Comparison of ENCODE assay signal across 9 cellular contexts in genomic region chr2:218396688-218397501, GRCh38. TPM values are rescaled to one million over a fixed set of nuclear protein-coding genes. Genes with fewer than 3 reads are reported as not detected.
DNase-seq lines count a peak whose midpoint lies in the region; ATAC-seq and TF ChIP-seq lines count a peak whose summit lies in the region.
"Had no signal": no experiment of that assay in that cellular context is flagged by ENCODE, and none has a peak within 500 bp of the region (broad histone marks: within the 10 kb centered on the region; RNA-seq: fewer than 3 reads in every experiment).

No MANE protein-coding gene starts in this region.

- H3K4me1 Mint-ChIP-seq in Caco-2 (ENCODE audit: low read depth, unreplicated experiment) = peaks cover 22% of the 10 kb centered on the region

- peak overlapping the region; percentile 98 for H3K27ac Mint-ChIP-seq in Caco-2 (ENCODE audit: unreplicated experiment)

- intact Hi-C loops in Caco-2 (cut with micrococcal nuclease; ENCODE audit: unreplicated experiment) (loop anchor here (1.0 to 2.0 kb wide), 7 partner anchors 9 to 210 kb away; partner anchors contain the start of genes AAMP, CATIP and PNKD), heart right ventricle (cut with DNase I) (loop anchor here in 9 of 10 donors (1.0 to 10.0 kb wide), 9 partner anchors 30 to 170 kb away; partner anchors contain the start of genes AAMP (in 6 of the 9), PNKD (in 6 of the 9), TMBIM1 (in 5 of the 9) and CNOT9 (in 1 of the 9)), posterior vena cava (cut with DNase I) (loop anchor here (5.0 to 10.0 kb wide), 3 partner anchors 102 to 125 kb away; partner anchors contain the start of genes TMBIM1 (in 2 of the 2), AAMP (in 1 of the 2) and PNKD (in 1 of the 2))

- H3K4me3 ChIP-seq in Caco-2 (ENCODE audit: low read depth, low read length) = peak overlapping the region; percentile 77
- H3K4me3 ChIP-seq in Loucy (ENCODE audit: low read length, poor library complexity, severe bottlenecking) = peak overlapping the region; percentile 84
- H3K4me3 ChIP-seq in SJSA1 = peak overlapping the region; percentile 46
- peak overlapping the region; percentile 89 for H3K4me3 ChIP-seq in adipocyte (ENCODE audit: low read length)
- H3K4me3 ChIP-seq in heart right ventricle = peak overlapping the region; percentile 45 to 100 (median 98)

- H3K9ac ChIP-seq in Loucy (ENCODE audit: low read depth, low read length, poor library complexity, severe bottlenecking) (peak overlapping the region; percentile 83), adipocyte (ENCODE audit: low read length) (peak overlapping the region; percentile 96)

- POLR2A ChIA-PET in Caco-2 (lab: Charles Lee) = interaction anchor here (0.6 to 3.4 kb wide), 11 partner anchors 9 to 127 kb away, joined by 3 to 37 read pairs (median 4); partner anchors contain the start of genes AAMP, PNKD and VIL1

- no peaks in the 10 kb centered on the region for H3K27me3 Mint-ChIP-seq in Caco-2 (ENCODE audit: insufficient read depth, unreplicated experiment)

- H3K9me3 Mint-ChIP-seq in Caco-2 (ENCODE audit: unreplicated experiment) = no peaks in the 10 kb centered on the region

- DNase-seq in Caco-2 (peak; percentile 64 to 78), SJSA1 (ENCODE audit: low read depth in 1 of 2, low spot score in 2 of 2) (peak in 1 of 2 experiments; percentile 83), adipocyte (ENCODE audit: low read depth) (peak; percentile 81), heart right ventricle (peak; percentile 82 to 86), posterior vena cava (ENCODE audit: low spot score) (peak; percentile 94), SKM-1 (lab: John Stamatoyannopoulos, UW; ENCODE audit: unreplicated experiment) (no peak)

- no peaks in the 10 kb centered on the region for H3K9me3 ChIP-seq in Caco-2
- H3K9me3 ChIP-seq in Loucy (ENCODE audit: insufficient read depth, low read depth, low read length) = no peaks in the 10 kb centered on the region
- H3K9me3 ChIP-seq in SJSA1 (replicated peaks) = no peaks in the 10 kb centered on the region
- no peaks in the 10 kb centered on the region for H3K9me3 ChIP-seq in adipocyte (ENCODE audit: control insufficient read depth, low read length)
- H3K9me3 ChIP-seq in heart right ventricle = no peaks in the 10 kb centered on the region

- CTCF ChIA-PET in Caco-2 (lab: Charles Lee) = interaction anchor here (0.5 to 2.4 kb wide), 26 partner anchors 9 to 990 kb away, joined by 3 to 28 read pairs (median 4); partner anchors contain the start of genes AAMP, PNKD, RNF25 and STK36

- H3K79me2 ChIP-seq in Loucy (ENCODE audit: insufficient read depth, low read length) = peaks cover 39% of the 10 kb centered on the region

- BruUV-seq in Caco-2 (replicated peaks; lab: Mats Ljungman, UMichigan) = TSS peak; percentile 18

- peak overlapping the region; percentile 74 for H3K4me2 ChIP-seq in Loucy (ENCODE audit: low read depth, low read length, poor library complexity, severe bottlenecking)

- H3F3A ChIP-seq in Loucy (ENCODE audit: low read depth) = 0 out of 2 replicates have a peak, but pooled peaks cover 2% of the 10 kb centered on the region

- TF ChIP-seq CTCF in Caco-2 (IDR thresholded peaks at IDR 0.05; ENCODE audit: insufficient read depth in 1 of 2, low read depth in 1 of 2, low read length in 1 of 2, severe bottlenecking in 1 of 2, unreplicated experiment in 1 of 2) (no peak), Loucy (conservative IDR thresholded peaks at IDR 0.05; ENCODE audit: low read length) (no peak), heart right ventricle (IDR thresholded peaks at IDR 0.05) (no peak)

- H3K36me3 Mint-ChIP-seq in Caco-2 (ENCODE audit: insufficient read depth, unreplicated experiment) = peaks cover 47% of the 10 kb centered on the region

- no peaks in the 10 kb centered on the region for H3K36me3 ChIP-seq in Caco-2 (ENCODE audit: control insufficient read depth, insufficient read depth, low read length)
- no peaks in the 10 kb centered on the region for H3K36me3 ChIP-seq in Loucy (ENCODE audit: insufficient read depth, low read length)
- peaks cover 12% of the 10 kb centered on the region for H3K36me3 ChIP-seq in SJSA1
- H3K36me3 ChIP-seq in adipocyte (ENCODE audit: control insufficient read depth, insufficient read depth, low read length, severe bottlenecking) = no peaks in the 10 kb centered on the region
- peaks cover 0 to 32% (median 5%) of the 10 kb centered on the region in 9 donors for H3K36me3 ChIP-seq in heart right ventricle

- H2AFZ ChIP-seq in Loucy (ENCODE audit: low read length) = peak overlapping the region; percentile 90

- WGBS in heart right ventricle, 2 donors = 1 to 2% methylated on average over 28 of the region's 28 CpGs

- H3K4me3 Mint-ChIP-seq in Caco-2 (ENCODE audit: unreplicated experiment) = peak overlapping the region; percentile 98

- peaks cover 10% of the 10 kb centered on the region for H4K20me1 ChIP-seq in Loucy (ENCODE audit: insufficient read depth, low read length, poor library complexity, severe bottlenecking)

- H3K27ac ChIP-seq in SJSA1 (peak overlapping the region; percentile 61), heart right ventricle (peak overlapping the region; percentile 98 to 100 (median 100))

- H3K27me3 ChIP-seq in Caco-2 (replicated peaks; ENCODE audit: control insufficient read depth, insufficient read depth, low read length) = no peaks in the 10 kb centered on the region
- no peaks in the 10 kb centered on the region for H3K27me3 ChIP-seq in Loucy (ENCODE audit: insufficient read depth, low read length, poor library complexity, severe bottlenecking)
- no peaks in the 10 kb centered on the region for H3K27me3 ChIP-seq in SJSA1 (replicated peaks)
- H3K27me3 ChIP-seq in adipocyte (replicated peaks; ENCODE audit: control insufficient read depth, insufficient read depth, low read length) = no peaks in the 10 kb centered on the region
- H3K27me3 ChIP-seq in heart right ventricle = no peaks in the 10 kb centered on the region

- no peaks in the 10 kb centered on the region for H3K9me2 ChIP-seq in Loucy (replicated peaks; ENCODE audit: low read depth, low read length)

- H3K4me1 ChIP-seq in Caco-2 = peaks cover 15% of the 10 kb centered on the region
- peaks cover 43% of the 10 kb centered on the region for H3K4me1 ChIP-seq in Loucy (ENCODE audit: insufficient read depth, low read length, poor library complexity, severe bottlenecking)
- H3K4me1 ChIP-seq in SJSA1 (replicated peaks) = peaks cover 31% of the 10 kb centered on the region
- peaks cover 23% of the 10 kb centered on the region for H3K4me1 ChIP-seq in adipocyte (ENCODE audit: control insufficient read depth, insufficient read depth, low read length)
- peaks cover 7 to 59% (median 36%) of the 10 kb centered on the region in 9 donors for H3K4me1 ChIP-seq in heart right ventricle

- peak in 7 of 8 donors; percentile 1 to 47 (median 27) for ATAC-seq in heart right ventricle
- no peak for ATAC-seq in GM21447 (IDR thresholded peaks at IDR 0.05; ENCODE audit: unreplicated experiment)

RNA-seq across cellular contexts. Expression of gene CTDSP1, which starts 2.8 kb away (rescaled TPM):
- 103 and 104 TPM in 2 replicates for total RNA-seq in Caco-2 (2022)
- total RNA-seq in SJSA1 (2014; rRNA removed; shearing (Covaris generic)) = 45.7 and 46.0 TPM in 2 replicates
- 100 to 1,000 TPM in 2 of 10 donors, 10 to 100 TPM in 8; 77.9 to 118 (median 89.5) TPM for total RNA-seq in heart right ventricle
- 10 to 100 TPM; 84.2 to 95.0 TPM for polyA plus RNA-seq in heart right ventricle
- total RNA-seq in posterior vena cava = 100 to 1,000 TPM; 112 to 142 TPM

RNA-seq across cellular contexts. Expression of gene SLC11A1, which starts 14.8 kb away (rescaled TPM):
- total RNA-seq in Caco-2 (2022) (0.12 and 0.32 TPM in 2 replicates), heart right ventricle (1 to 10 TPM in 9 of 10 donors, under 1 TPM in 1; 0.64 to 9.1 (median 4.0) TPM), posterior vena cava (10 to 100 TPM; 28.8 to 77.1 TPM)
- total RNA-seq in SJSA1 (2014; rRNA removed; shearing (Covaris generic)) = 0.05 TPM in 1 of 2 replicates, not detected in the other
- 1 to 10 TPM; 4.5 to 8.0 TPM for polyA plus RNA-seq in heart right ventricle
- total RNA-seq: SK-MEL-5 had no signal

RNA-seq across cellular contexts. Expression of gene VIL1, which starts 22.0 kb away (rescaled TPM):
- total RNA-seq in Caco-2 (2022) (401 and 448 TPM in 2 replicates), heart right ventricle (not detected), posterior vena cava (not detected)
- not detected in 2 replicates for total RNA-seq in SJSA1 (2014; rRNA removed; shearing (Covaris generic))
- polyA plus RNA-seq in heart right ventricle = under 1 TPM in 1 of 2 donors, not detected in 1; 0.06 TPM

RNA-seq across cellular contexts. Expression of gene CATIP, which starts 40.2 kb away (rescaled TPM):
- total RNA-seq in Caco-2 (2022) (0.54 TPM in 1 of 2 replicates, not detected in the other), heart right ventricle (not detected), posterior vena cava (not detected)
- not detected in 2 replicates for total RNA-seq in SJSA1 (2014; rRNA removed; shearing (Covaris generic))
- under 1 TPM in 1 of 2 donors, not detected in 1; 0.04 TPM for polyA plus RNA-seq in heart right ventricle
- total RNA-seq: SK-MEL-5 had no signal

Comparison
In these comparisons a context has a peak if more than half of its experiments do, and no peak if none do; other contexts are left out.
1. H3K4me3 ChIP-seq: peak in every context shown above with its lines; median percentile 98 in heart right ventricle; 89 in adipocyte; 84 in Loucy; 77 in Caco-2; 46 in SJSA1.
2. RNA of gene VIL1, which starts 22.0 kb away (total RNA-seq): 401 to 448 TPM in Caco-2; not detected in SJSA1, not detected in heart right ventricle and not detected in posterior vena cava; every median in the first group is over 100 times any median in the second.